ENCODE assay signal across 15 cellular contexts in genomic region chr12:132282950-132283771, GRCh38. TPM values are rescaled to one million over a fixed set of nuclear protein-coding genes. Genes with fewer than 3 reads are reported as not detected.
DNase-seq lines count a peak whose midpoint lies in the region; ATAC-seq, FAIRE-seq and TF ChIP-seq lines count a peak whose summit lies in the region.
"Had no signal": no experiment of that assay in that cellular context is flagged by ENCODE, and none has a peak within 500 bp of the region (broad histone marks: within the 10 kb centered on the region; RNA-seq: fewer than 3 reads in every experiment).

No MANE protein-coding gene starts in this region.

- POLR2A ChIA-PET in MCF 10A (lab: Yijun Ruan, JAX): interaction anchor here (0.5 kb wide), 1 partner anchor 14 kb away, joined by 3 read pairs; no protein-coding TSS in a partner anchor

- peaks cover 31% of the 10 kb centered on the region for H3K4me1 Mint-ChIP-seq in MCF 10A (ENCODE audit: insufficient read depth, unreplicated experiment)

- no peak for TF ChIP-seq RAD21 in Ishikawa (IDR thresholded peaks at IDR 0.05; ENCODE audit: low read depth)

- peak overlapping the region; percentile 77 for H2AFZ ChIP-seq in parathyroid adenoma

- DNase-seq in MCF 10A (ENCODE audit: unreplicated experiment) (peak; percentile 48), breast epithelium (ENCODE audit: low spot score in 2 of 2) (no peak), RCC 7860 (ENCODE audit: low spot score) (no peak), NCI-H187 (lab: John Stamatoyannopoulos, UW) (no peak)
- DNase-seq in activated T-cell treated with anti-CD3 and anti-CD28 coated beads, Interleukin-2, amount 50 U/mL, for 48 hours: peak; percentile 29 to 46
- DNase-seq: activated T-cell treated with anti-CD3 and anti-CD28 coated beads, Interleukin-2, amount 50 U/mL, for 4 hours; mammary epithelial cell; NCI-H2227 treated with DMSO at 0.1 percent for 48 hours; stimulated activated CD4-positive, alpha-beta T cell treated with anti-CD3 and anti-CD28 coated beads, Interleukin-2, amount 100 ng/mL, for 24 hours had no signal

- H3K36me3 Mint-ChIP-seq in MCF 10A (ENCODE audit: insufficient read depth, unreplicated experiment): no peaks in the 10 kb centered on the region
- H3K36me3 Mint-ChIP-seq: brain had no signal

- H3K4me1 ChIP-seq in breast epithelium: peaks cover 0 to 8% of the 10 kb centered on the region in 2 donors
- H3K4me1 ChIP-seq in parathyroid adenoma: peaks cover 39% of the 10 kb centered on the region

- no peak for TF ChIP-seq CTCF in MCF 10A (IDR thresholded peaks at IDR 0.05; ENCODE audit: unreplicated experiment)
- TF ChIP-seq CTCF in breast epithelium (IDR thresholded peaks at IDR 0.05): no peak
- no peak for TF ChIP-seq CTCF in parathyroid adenoma (IDR thresholded peaks at IDR 0.05)

- TF ChIP-seq POLR2A in breast epithelium (IDR thresholded peaks at IDR 0.05): no peak

- intact Hi-C loops in MCF 10A (cut with micrococcal nuclease) (loop anchor here (5.0 to 10.0 kb wide), 2 partner anchors 72 to 129 kb away; no protein-coding TSS in a partner anchor), breast epithelium (cut with DNase I; ENCODE audit: low total_unique reads) (no loop called here)

- peak overlapping the region; percentile 75 for H3K4me2 ChIP-seq in parathyroid adenoma (ENCODE audit: low read length)

- no peaks in the 10 kb centered on the region for H3K27me3 Mint-ChIP-seq in MCF 10A (ENCODE audit: insufficient read depth, unreplicated experiment)

- FAIRE-seq in RCC 7860 (lab: Jason Lieb, UNC): no peak
- FAIRE-seq: endometrium had no signal

- ATAC-seq in HG03108 (IDR thresholded peaks at IDR 0.05; ENCODE audit: unreplicated experiment): no peak

- no peak overlapping the region for H3K27ac Mint-ChIP-seq in MCF 10A (ENCODE audit: low read depth, unreplicated experiment)
- H3K27ac Mint-ChIP-seq: progenitor cell of endocrine pancreas had no signal

- H3K27me3 ChIP-seq in breast epithelium (peaks cover 0 to 97% of the 10 kb centered on the region in 2 donors), parathyroid adenoma (ENCODE audit: control insufficient read depth, insufficient read depth, low read length) (no peaks in the 10 kb centered on the region)

- H3K9ac ChIP-seq in parathyroid adenoma: peak overlapping the region; percentile 69

- CTCF ChIA-PET in MCF 10A (lab: Yijun Ruan, JAX): interaction anchor here (0.6 to 0.9 kb wide), 2 partner anchors 8 to 359 kb away, joined by 3 read pairs; no protein-coding TSS in a partner anchor

- no peak for TF ChIP-seq EP300 in Ishikawa (IDR thresholded peaks at IDR 0.05; ENCODE audit: borderline replicate concordance)

- H3K9me3 Mint-ChIP-seq in MCF 10A (ENCODE audit: unreplicated experiment): no peaks in the 10 kb centered on the region
- H3K9me3 Mint-ChIP-seq: activated T-cell treated with anti-CD3 and anti-CD28 coated beads, Interleukin-2, amount 50 U/mL, for 4 hours had no signal

- H3K27ac ChIP-seq in breast epithelium (no peak overlapping the region), parathyroid adenoma (peak overlapping the region; percentile 99)

- H3K4me3 Mint-ChIP-seq in MCF 10A (ENCODE audit: unreplicated experiment): no peak overlapping the region
- H3K4me3 Mint-ChIP-seq: activated T-cell treated with anti-CD3 and anti-CD28 coated beads, Interleukin-2, amount 50 U/mL, for 4 hours had no signal

- no peaks in the 10 kb centered on the region for H3K79me2 ChIP-seq in parathyroid adenoma

- H3K36me3 ChIP-seq in breast epithelium (no peaks in the 10 kb centered on the region), parathyroid adenoma (ENCODE audit: control insufficient read depth, insufficient read depth, low read length) (no peaks in the 10 kb centered on the region)

- H3K9me3 ChIP-seq in breast epithelium: no peaks in the 10 kb centered on the region
- no peaks in the 10 kb centered on the region for H3K9me3 ChIP-seq in parathyroid adenoma (ENCODE audit: control insufficient read depth, low read length)

- no TSS peak for BruUV-seq in MCF 10A (replicated peaks; lab: Mats Ljungman, UMichigan)

- no peak overlapping the region for H3K4me3 ChIP-seq in breast epithelium
- H3K4me3 ChIP-seq in parathyroid adenoma (ENCODE audit: low read depth, low read length): peak overlapping the region; percentile 75

TF ChIP-seq in Ishikawa, 13 proteins besides CTCF, POLR2A, EP300 and RAD21:
- no peak for TF ChIP-seq CREB1 (IDR thresholded peaks at IDR 0.05; ENCODE audit: low read depth)
- TF ChIP-seq NFIC (IDR thresholded peaks at IDR 0.05): peak; percentile 30; the same call in 1 of the 2 replicates

RNA-seq across cellular contexts. Expression of gene GALNT9, which starts 46.2 kb away (rescaled TPM):
- total RNA-seq in MCF 10A (2022): 3.2 and 4.4 TPM in 2 replicates
- 1 to 10 TPM in 1 of 3 donors, not detected in 2; 2.9 TPM for total RNA-seq in breast epithelium
- total RNA-seq: mammary epithelial cell had no signal

Comparison
In these comparisons a context has a peak if more than half of its experiments do, and no peak if none do; other contexts are left out.
1. DNase-seq: peak in MCF 10A (single experiment) and activated T-cell treated with anti-CD3 and anti-CD28 coated beads, Interleukin-2, amount 50 U/mL, for 48 hours (2 of 2); none in breast epithelium (0 of 2), RCC 7860 (single experiment) and NCI-H187 (0 of 2).